In the genomic region with DNA sequence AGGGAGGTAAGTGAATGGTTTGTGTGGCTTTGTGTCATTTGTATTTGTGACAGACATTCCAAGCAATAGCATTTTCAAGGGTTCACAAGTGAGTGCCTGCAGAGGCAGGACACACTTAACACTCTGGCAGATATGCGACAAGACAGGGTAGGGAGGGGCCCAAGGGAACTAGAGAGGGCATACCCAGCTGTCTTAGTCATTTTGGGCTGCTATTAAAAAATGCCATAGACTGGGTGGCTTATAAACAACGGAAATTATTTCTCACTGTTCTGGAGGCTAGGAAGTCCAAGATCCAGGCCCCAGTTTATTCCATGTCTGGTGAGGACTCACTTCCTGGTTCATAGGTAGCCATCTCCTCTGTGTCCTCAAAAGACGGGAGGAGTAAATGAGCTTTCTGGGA, we compare ENCODE assay signal across 13 cellular contexts.
DNase-seq lines count a peak whose midpoint lies in the region; ATAC-seq and TF ChIP-seq lines count a peak whose summit lies in the region.
"Had no signal": no experiment of that assay in that cellular context is flagged by ENCODE, and none has a peak within 500 bp of the region (broad histone marks: within the 10 kb centered on the region; RNA-seq: fewer than 3 reads in every experiment).

No MANE protein-coding gene starts in this region.

- H3K4me1 ChIP-seq in ACC112 (ENCODE audit: control insufficient read depth, insufficient read depth, low read length, unreplicated experiment) (peaks cover 29% of the 10 kb centered on the region), ascending aorta (peaks cover 13 to 30% of the 10 kb centered on the region in 2 donors)

- H3K27me3 Mint-ChIP-seq in activated T-cell treated with anti-CD3 and anti-CD28 coated beads, Interleukin-2, amount 50 U/mL, for 72 hours (ENCODE audit: low read depth): no peaks in the 10 kb centered on the region
- H3K27me3 Mint-ChIP-seq: central memory CD8-positive, alpha-beta T cell had no signal

- H3K36me3 Mint-ChIP-seq in activated T-cell treated with anti-CD3 and anti-CD28 coated beads, Interleukin-2, amount 50 U/mL, for 72 hours (ENCODE audit: insufficient read depth in 2 of 2): no peaks in the 10 kb centered on the region

- no peaks in the 10 kb centered on the region for H3K9me3 ChIP-seq in ascending aorta
- H3K9me3 ChIP-seq: pancreas, transverse colon had no signal

- no peak for ATAC-seq in HG02798 (IDR thresholded peaks at IDR 0.05; ENCODE audit: poor library complexity, unreplicated experiment)
- no peak for ATAC-seq in GM21786 (IDR thresholded peaks at IDR 0.05; ENCODE audit: unreplicated experiment)
- no peak for ATAC-seq in activated T-cell treated with anti-CD3 and anti-CD28 coated beads, Interleukin-2, amount 50 U/mL, for 72 hours (replicated peaks in 1 of 2)
- ATAC-seq: left colon, pancreas had no signal

- H3K79me2 ChIP-seq in ACC112 (ENCODE audit: control insufficient read depth, insufficient read depth, low read length, unreplicated experiment): no peaks in the 10 kb centered on the region

- H3K27ac Mint-ChIP-seq in activated T-cell treated with anti-CD3 and anti-CD28 coated beads, Interleukin-2, amount 50 U/mL, for 72 hours: no peak overlapping the region

- intact Hi-C loops in ascending aorta (cut with DNase I): loop anchor here (5.0 kb wide), 2 partner anchors 552 to 652 kb away; partner anchors contain the start of gene JUN

- TF ChIP-seq CTCF in ascending aorta (IDR thresholded peaks at IDR 0.05): no peak

- H3K27me3 ChIP-seq in ACC112 (ENCODE audit: insufficient read depth, low read length) (no peaks in the 10 kb centered on the region), ascending aorta (no peaks in the 10 kb centered on the region)
- H3K27me3 ChIP-seq: pancreas, transverse colon had no signal

- no peaks in the 10 kb centered on the region for H3K9me3 Mint-ChIP-seq in activated T-cell treated with anti-CD3 and anti-CD28 coated beads, Interleukin-2, amount 50 U/mL, for 72 hours
- H3K9me3 Mint-ChIP-seq: central memory CD8-positive, alpha-beta T cell had no signal

- peak overlapping the region; percentile 39 for H3K27ac ChIP-seq in ACC112 (ENCODE audit: low read depth, low read length)
- H3K27ac ChIP-seq in ascending aorta: peak overlapping the region; percentile 67 to 72
- H3K27ac ChIP-seq: C4-2B, pancreas, transverse colon had no signal

- no peak overlapping the region for H2AFZ ChIP-seq in ACC112 (ENCODE audit: low read length, unreplicated experiment)

- H3K4me3 ChIP-seq in ACC112 (ENCODE audit: low read depth, low read length) (no peak overlapping the region), ascending aorta (no peak overlapping the region)
- H3K4me3 ChIP-seq: pancreas, transverse colon had no signal

- no peak overlapping the region for H3K4me3 Mint-ChIP-seq in activated T-cell treated with anti-CD3 and anti-CD28 coated beads, Interleukin-2, amount 50 U/mL, for 72 hours
- H3K4me3 Mint-ChIP-seq: central memory CD8-positive, alpha-beta T cell had no signal

- DNase-seq in HCEC 1CT (peak; percentile 42), ascending aorta (ENCODE audit: low spot score in 2 of 2) (peak in 1 of 2 donors; percentile 84), myocyte (ENCODE audit: low read depth) (peak; percentile 88), hypothalamus (lab: John Stamatoyannopoulos, UW) (no peak)
- DNase-seq in activated T-cell treated with anti-CD3 and anti-CD28 coated beads, Interleukin-2, amount 50 U/mL, for 72 hours: no peak
- DNase-seq: left colon, pancreas, transverse colon had no signal

- no peaks in the 10 kb centered on the region for H3K36me3 ChIP-seq in ACC112 (ENCODE audit: insufficient read depth, low read length)
- no peaks in the 10 kb centered on the region for H3K36me3 ChIP-seq in ascending aorta
- H3K36me3 ChIP-seq: pancreas, transverse colon had no signal

- peaks cover 28% of the 10 kb centered on the region for H3K4me1 Mint-ChIP-seq in activated T-cell treated with anti-CD3 and anti-CD28 coated beads, Interleukin-2, amount 50 U/mL, for 72 hours (ENCODE audit: low read depth)
- H3K4me1 Mint-ChIP-seq: central memory CD8-positive, alpha-beta T cell had no signal

Comparison
In these comparisons a context has a peak if more than half of its experiments do, and no peak if none do; other contexts are left out.
1. DNase-seq: peak in HCEC 1CT (single experiment) and myocyte (single experiment); none in hypothalamus (0 of 51) and activated T-cell treated with anti-CD3 and anti-CD28 coated beads, Interleukin-2, amount 50 U/mL, for 72 hours (0 of 2).